Comparison of ENCODE assay signal across 3 cellular contexts in genomic region chr14:99758915-99759545, GRCh38.
TF ChIP-seq lines count a peak whose summit lies in the region.

No MANE protein-coding gene starts in this region.

TF ChIP-seq in HepG2, 621 proteins besides CTCF, POLR2A, EP300 and RAD21 (continues in another document):
- TF ChIP-seq ZNF143 (CRISPR knock-in tag; IDR thresholded peaks at IDR 0.05) (no peak), PHB2 (IDR thresholded peaks at IDR 0.05; ENCODE audit: partially characterized antibody) (no peak), RBAK (CRISPR knock-in tag; IDR thresholded peaks at IDR 0.05) (no peak), PAF1 (CRISPR knock-in tag; IDR thresholded peaks at IDR 0.05) (no peak), NR1H2 (CRISPR knock-in tag; IDR thresholded peaks at IDR 0.05; ENCODE audit: borderline replicate concordance, low read depth) (no peak), CC2D1A (CRISPR knock-in tag; IDR thresholded peaks at IDR 0.05) (no peak), FOXC1 (CRISPR knock-in tag; IDR thresholded peaks at IDR 0.05; ENCODE audit: borderline replicate concordance) (no peak), PPARG (CRISPR knock-in tag; conservative IDR thresholded peaks at IDR 0.05) (no peak), GFI1 (CRISPR knock-in tag; IDR thresholded peaks at IDR 0.05; ENCODE audit: borderline replicate concordance) (no peak), MEF2D (CRISPR knock-in tag; IDR thresholded peaks at IDR 0.05) (no peak), HNF4A (CRISPR knock-in tag; IDR thresholded peaks at IDR 0.05) (no peak), SNRNP70 (IDR thresholded peaks at IDR 0.05; ENCODE audit: low read depth, low read length) (no peak), ZNF441 (CRISPR knock-in tag; IDR thresholded peaks at IDR 0.05; ENCODE audit: borderline replicate concordance) (no peak), ZNF761 (CRISPR knock-in tag; conservative IDR thresholded peaks at IDR 0.05) (no peak), ZNF460 (CRISPR knock-in tag; IDR thresholded peaks at IDR 0.05; ENCODE audit: borderline replicate concordance) (no peak)
- TF ChIP-seq, protein P1, sequence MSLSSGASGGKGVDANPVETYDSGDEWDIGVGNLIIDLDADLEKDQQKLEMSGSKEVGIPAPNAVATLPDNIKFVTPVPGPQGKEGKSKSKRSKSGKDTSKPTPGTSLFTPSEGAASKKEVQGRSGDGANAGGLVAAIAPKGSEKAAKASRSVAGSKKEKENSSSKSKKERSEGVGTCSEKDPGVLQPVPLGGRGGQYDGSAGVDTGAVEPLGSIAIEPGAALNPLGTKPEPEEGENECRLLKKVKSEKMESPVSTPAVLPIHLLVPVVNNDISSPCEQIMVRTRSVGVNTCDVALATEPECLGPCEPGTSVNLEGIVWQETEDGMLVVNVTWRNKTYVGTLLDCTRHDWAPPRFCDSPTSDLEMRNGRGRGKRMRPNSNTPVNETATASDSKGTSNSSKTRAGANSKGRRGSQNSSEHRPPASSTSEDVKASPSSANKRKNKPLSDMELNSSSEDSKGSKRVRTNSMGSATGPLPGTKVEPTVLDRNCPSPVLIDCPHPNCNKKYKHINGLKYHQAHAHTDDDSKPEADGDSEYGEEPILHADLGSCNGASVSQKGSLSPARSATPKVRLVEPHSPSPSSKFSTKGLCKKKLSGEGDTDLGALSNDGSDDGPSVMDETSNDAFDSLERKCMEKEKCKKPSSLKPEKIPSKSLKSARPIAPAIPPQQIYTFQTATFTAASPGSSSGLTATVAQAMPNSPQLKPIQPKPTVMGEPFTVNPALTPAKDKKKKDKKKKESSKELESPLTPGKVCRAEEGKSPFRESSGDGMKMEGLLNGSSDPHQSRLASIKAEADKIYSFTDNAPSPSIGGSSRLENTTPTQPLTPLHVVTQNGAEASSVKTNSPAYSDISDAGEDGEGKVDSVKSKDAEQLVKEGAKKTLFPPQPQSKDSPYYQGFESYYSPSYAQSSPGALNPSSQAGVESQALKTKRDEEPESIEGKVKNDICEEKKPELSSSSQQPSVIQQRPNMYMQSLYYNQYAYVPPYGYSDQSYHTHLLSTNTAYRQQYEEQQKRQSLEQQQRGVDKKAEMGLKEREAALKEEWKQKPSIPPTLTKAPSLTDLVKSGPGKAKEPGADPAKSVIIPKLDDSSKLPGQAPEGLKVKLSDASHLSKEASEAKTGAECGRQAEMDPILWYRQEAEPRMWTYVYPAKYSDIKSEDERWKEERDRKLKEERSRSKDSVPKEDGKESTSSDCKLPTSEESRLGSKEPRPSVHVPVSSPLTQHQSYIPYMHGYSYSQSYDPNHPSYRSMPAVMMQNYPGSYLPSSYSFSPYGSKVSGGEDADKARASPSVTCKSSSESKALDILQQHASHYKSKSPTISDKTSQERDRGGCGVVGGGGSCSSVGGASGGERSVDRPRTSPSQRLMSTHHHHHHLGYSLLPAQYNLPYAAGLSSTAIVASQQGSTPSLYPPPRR (CRISPR knock-in tag; IDR thresholded peaks at IDR 0.05; ENCODE audit: borderline replicate concordance) = no peak
- TF ChIP-seq, protein P2, sequence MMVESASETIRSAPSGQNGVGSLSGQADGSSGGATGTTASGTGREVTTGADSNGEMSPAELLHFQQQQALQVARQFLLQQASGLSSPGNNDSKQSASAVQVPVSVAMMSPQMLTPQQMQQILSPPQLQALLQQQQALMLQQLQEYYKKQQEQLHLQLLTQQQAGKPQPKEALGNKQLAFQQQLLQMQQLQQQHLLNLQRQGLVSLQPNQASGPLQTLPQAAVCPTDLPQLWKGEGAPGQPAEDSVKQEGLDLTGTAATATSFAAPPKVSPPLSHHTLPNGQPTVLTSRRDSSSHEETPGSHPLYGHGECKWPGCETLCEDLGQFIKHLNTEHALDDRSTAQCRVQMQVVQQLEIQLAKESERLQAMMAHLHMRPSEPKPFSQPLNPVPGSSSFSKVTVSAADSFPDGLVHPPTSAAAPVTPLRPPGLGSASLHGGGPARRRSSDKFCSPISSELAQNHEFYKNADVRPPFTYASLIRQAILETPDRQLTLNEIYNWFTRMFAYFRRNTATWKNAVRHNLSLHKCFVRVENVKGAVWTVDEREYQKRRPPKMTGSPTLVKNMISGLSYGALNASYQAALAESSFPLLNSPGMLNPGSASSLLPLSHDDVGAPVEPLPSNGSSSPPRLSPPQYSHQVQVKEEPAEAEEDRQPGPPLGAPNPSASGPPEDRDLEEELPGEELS (CRISPR knock-in tag; IDR thresholded peaks at IDR 0.05) = no peak

TF ChIP-seq in H1, 55 proteins besides CTCF, POLR2A, EP300 and RAD21:
- TF ChIP-seq FOSL1 (IDR thresholded peaks at IDR 0.05; ENCODE audit: insufficient read depth, low read depth, low read length) (no peak), MAFK (IDR thresholded peaks at IDR 0.05; ENCODE audit: low read depth, low read length) (no peak), ASH2L (IDR thresholded peaks at IDR 0.05; ENCODE audit: low read length) (no peak), GTF2F1 (IDR thresholded peaks at IDR 0.05; ENCODE audit: borderline replicate concordance, low read depth, low read length) (no peak), SP4 (IDR thresholded peaks at IDR 0.05; ENCODE audit: low read length) (no peak)

TF ChIP-seq in HEK293T, 16 proteins besides CTCF, POLR2A, EP300 and RAD21:
- TF ChIP-seq, protein P3, sequence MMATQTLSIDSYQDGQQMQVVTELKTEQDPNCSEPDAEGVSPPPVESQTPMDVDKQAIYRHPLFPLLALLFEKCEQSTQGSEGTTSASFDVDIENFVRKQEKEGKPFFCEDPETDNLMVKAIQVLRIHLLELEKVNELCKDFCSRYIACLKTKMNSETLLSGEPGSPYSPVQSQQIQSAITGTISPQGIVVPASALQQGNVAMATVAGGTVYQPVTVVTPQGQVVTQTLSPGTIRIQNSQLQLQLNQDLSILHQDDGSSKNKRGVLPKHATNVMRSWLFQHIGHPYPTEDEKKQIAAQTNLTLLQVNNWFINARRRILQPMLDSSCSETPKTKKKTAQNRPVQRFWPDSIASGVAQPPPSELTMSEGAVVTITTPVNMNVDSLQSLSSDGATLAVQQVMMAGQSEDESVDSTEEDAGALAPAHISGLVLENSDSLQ (IDR thresholded peaks at IDR 0.05) = no peak
- TF ChIP-seq FOXA1 (IDR thresholded peaks at IDR 0.05) = no peak
- no peak for TF ChIP-seq TARDBP (IDR thresholded peaks at IDR 0.05)
- TF ChIP-seq L3MBTL2 (conservative IDR thresholded peaks at IDR 0.05) = no peak
- TF ChIP-seq ARNT (IDR thresholded peaks at IDR 0.05) = no peak
- TF ChIP-seq SP1 (IDR thresholded peaks at IDR 0.05) = no peak
- no peak for TF ChIP-seq BHLHE40 (IDR thresholded peaks at IDR 0.05; ENCODE audit: borderline replicate concordance)
- TF ChIP-seq FOXK2 (IDR thresholded peaks at IDR 0.05) = no peak
- no peak for TF ChIP-seq ELF4 (IDR thresholded peaks at IDR 0.05)
- no peak for TF ChIP-seq FOXM1 (IDR thresholded peaks at IDR 0.05; ENCODE audit: borderline replicate concordance)
- TF ChIP-seq LEF1 (IDR thresholded peaks at IDR 0.05; ENCODE audit: borderline replicate concordance) = no peak
- no peak for TF ChIP-seq HDGF (IDR thresholded peaks at IDR 0.05; ENCODE audit: borderline replicate concordance)
- TF ChIP-seq NFRKB (IDR thresholded peaks at IDR 0.05) = no peak
- TF ChIP-seq ZNF384 (IDR thresholded peaks at IDR 0.05) = no peak
- TF ChIP-seq SUZ12 (IDR thresholded peaks at IDR 0.05) = no peak
- TF ChIP-seq CTBP1 (IDR thresholded peaks at IDR 0.05; ENCODE audit: borderline replicate concordance) = no peak
